ENCODE assay signal across 18 cellular contexts in the genomic region with DNA sequence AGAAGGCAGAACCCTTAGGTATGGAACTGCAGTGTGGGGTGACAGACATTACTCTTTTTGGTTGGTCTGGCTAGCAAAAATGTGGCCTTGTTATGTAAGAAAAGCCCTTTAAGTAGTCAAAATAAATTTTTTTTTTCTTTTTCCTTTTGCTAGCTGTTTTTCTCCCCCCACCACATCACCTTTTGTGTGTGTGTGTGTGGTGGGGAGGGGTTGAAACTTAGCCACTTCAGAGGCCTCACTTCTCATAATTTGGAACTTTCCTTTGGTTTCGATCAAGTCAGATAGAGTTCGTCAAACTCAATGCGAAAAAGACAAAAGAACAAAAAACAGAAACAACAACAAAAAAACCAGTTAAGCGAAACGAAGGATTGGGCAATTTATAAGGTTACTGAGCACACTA. TPM values are rescaled to one million over a fixed set of nuclear protein-coding genes. Genes with fewer than 3 reads are reported as not detected.
A peak's percentile ranks its signal among the peaks of the same experiment; 100 is the strongest.
DNase-seq lines count a peak whose midpoint lies in the region; ATAC-seq and TF ChIP-seq lines count a peak whose summit lies in the region.
"Had no signal": no experiment of that assay in that cellular context is flagged by ENCODE, and none has a peak within 500 bp of the region (broad histone marks: within the 10 kb centered on the region; RNA-seq: fewer than 3 reads in every experiment).

No MANE protein-coding gene starts in this region.

- no peaks in the 10 kb centered on the region for H3K9me3 Mint-ChIP-seq in Caco-2 (ENCODE audit: unreplicated experiment)
- H3K9me3 Mint-ChIP-seq in activated T-helper 2 cell treated with anti-CD3 and anti-CD28 coated beads, Interferon-gamma antibody, Interleukin-2, Interleukin-4, amounts not matched to agents 10 μg/mL and 5 μg/mL and 100 μg/mL, durations not matched to agents 14 hours and 24 hours and 36 hours: peaks cover 4% of the 10 kb centered on the region
- peaks cover 0 to 4% (median 0%) of the 10 kb centered on the region in 11 donors for H3K9me3 Mint-ChIP-seq in naive thymus-derived CD4-positive, alpha-beta T cell

- H3K36me3 Mint-ChIP-seq in Caco-2 (ENCODE audit: insufficient read depth, unreplicated experiment): peaks cover 27% of the 10 kb centered on the region
- peaks cover 12% of the 10 kb centered on the region for H3K36me3 Mint-ChIP-seq in activated T-helper 2 cell treated with anti-CD3 and anti-CD28 coated beads, Interferon-gamma antibody, Interleukin-2, Interleukin-4, amounts not matched to agents 10 μg/mL and 5 μg/mL and 100 μg/mL, durations not matched to agents 14 hours and 24 hours and 36 hours (ENCODE audit: low read depth)
- peaks cover 5 to 25% (median 17%) of the 10 kb centered on the region in 5 donors for H3K36me3 Mint-ChIP-seq in naive thymus-derived CD4-positive, alpha-beta T cell

- H3K36me3 ChIP-seq in BLaER1 treated with 17β-estradiol and CSF1 and Interleukin-3, amounts not matched to agents 10 nM and 100 nM: peaks cover 0 to 14% (median 7%) of the 10 kb centered on the region in 11 experiments; a peak in 10 of 22 replicates
- H3K36me3 ChIP-seq in Caco-2 (ENCODE audit: control insufficient read depth, insufficient read depth, low read length): no peaks in the 10 kb centered on the region; the same call in 1 of the 2 replicates
- H3K36me3 ChIP-seq in naive thymus-derived CD4-positive, alpha-beta T cell (ENCODE audit: control insufficient read depth in 2 of 3, insufficient read depth in 3 of 3, low read length in 3 of 3): peaks cover 0 to 6% (median 0%) of the 10 kb centered on the region in 3 experiments
- H3K36me3 ChIP-seq: esophagus muscularis mucosa had no signal

- intact Hi-C loops in Caco-2 (cut with micrococcal nuclease; ENCODE audit: unreplicated experiment): no loop called here
- intact Hi-C loops in activated T-helper 2 cell treated with anti-CD3 and anti-CD28 coated beads, Interferon-gamma antibody, Interleukin-2, Interleukin-4, amounts not matched to agents 10 μg/mL and 5 μg/mL and 100 μg/mL, durations not matched to agents 14 hours and 24 hours and 36 hours (cut with micrococcal nuclease): no loop called here
- intact Hi-C loops in naive thymus-derived CD4-positive, alpha-beta T cell (cut with micrococcal nuclease): loop anchor here (1.0 to 2.0 kb wide), 2 partner anchors 11 to 27 kb away; no protein-coding TSS in a partner anchor

- no peak overlapping the region for H3K4me3 ChIP-seq in BLaER1 treated with 17β-estradiol and CSF1 and Interleukin-3, amounts not matched to agents 10 nM and 100 nM
- no peak overlapping the region for H3K4me3 ChIP-seq in Caco-2 (ENCODE audit: low read depth, low read length)
- peak overlapping the region; percentile 3 for H3K4me3 ChIP-seq in naive thymus-derived CD4-positive, alpha-beta T cell (ENCODE audit: low read length)
- H3K4me3 ChIP-seq: esophagus muscularis mucosa, heart left ventricle, smooth muscle cell had no signal

- peaks cover 6% of the 10 kb centered on the region for H3K27me3 Mint-ChIP-seq in Caco-2 (ENCODE audit: insufficient read depth, unreplicated experiment)
- H3K27me3 Mint-ChIP-seq in activated T-helper 2 cell treated with anti-CD3 and anti-CD28 coated beads, Interferon-gamma antibody, Interleukin-2, Interleukin-4, amounts not matched to agents 10 μg/mL and 5 μg/mL and 100 μg/mL, durations not matched to agents 14 hours and 24 hours and 36 hours (ENCODE audit: low read depth): peaks cover 7% of the 10 kb centered on the region
- peaks cover 0 to 4% (median 0%) of the 10 kb centered on the region in 5 donors for H3K27me3 Mint-ChIP-seq in naive thymus-derived CD4-positive, alpha-beta T cell

- peak overlapping the region in 7 of 11 experiments; percentile 12 to 97 (median 96); a peak in 5 of 22 replicates for H3K27ac ChIP-seq in BLaER1 treated with 17β-estradiol and CSF1 and Interleukin-3, amounts not matched to agents 10 nM and 100 nM
- peak overlapping the region; percentile 93 for H3K27ac ChIP-seq in naive thymus-derived CD4-positive, alpha-beta T cell (ENCODE audit: low read depth, low read length)
- H3K27ac ChIP-seq: parathyroid adenoma had no signal

- peak overlapping the region; percentile 19 for H3K4me3 Mint-ChIP-seq in Caco-2 (ENCODE audit: unreplicated experiment)
- H3K4me3 Mint-ChIP-seq in activated T-helper 2 cell treated with anti-CD3 and anti-CD28 coated beads, Interferon-gamma antibody, Interleukin-2, Interleukin-4, amounts not matched to agents 10 μg/mL and 5 μg/mL and 100 μg/mL, durations not matched to agents 14 hours and 24 hours and 36 hours (ENCODE audit: low read depth): peak overlapping the region; percentile 27
- H3K4me3 Mint-ChIP-seq in naive thymus-derived CD4-positive, alpha-beta T cell: peak overlapping the region; percentile 61 to 98 (median 97)

- DNase-seq in Caco-2: no peak
- no peak for DNase-seq in activated T-helper 2 cell treated with anti-CD3 and anti-CD28 coated beads, Interferon-gamma antibody, Interleukin-2, Interleukin-4, amounts not matched to agents 10 μg/mL and 5 μg/mL and 100 μg/mL, durations not matched to agents 14 hours and 24 hours and 36 hours (ENCODE audit: low spot score)
- DNase-seq in naive thymus-derived CD4-positive, alpha-beta T cell: peak in 7 of 9 donors; percentile 68 to 90 (median 76)
- no peak for DNase-seq in GM20000 (ENCODE audit: low spot score)
- no peak for DNase-seq in HEK293T (ENCODE audit: extremely low spot score)
- DNase-seq: BE2C; DMS79; heart left ventricle; kidney; NCI-H1092 treated with DMSO at 0.1 percent for 48 hours; NK-92 treated with Interleukin-12 subunit alpha and Interleukin-12 subunit beta, amount 100 ng/mL, for 24 hours; SHP77 treated with DMSO at 0.1 percent for 48 hours had no signal

- peak; percentile 28 for ATAC-seq in naive thymus-derived CD4-positive, alpha-beta T cell
- no peak for ATAC-seq in GM18870 (IDR thresholded peaks at IDR 0.05; ENCODE audit: unreplicated experiment)
- no peak for ATAC-seq in GM19351 (IDR thresholded peaks at IDR 0.05; ENCODE audit: unreplicated experiment)
- ATAC-seq: heart left ventricle had no signal

- peaks cover 14% of the 10 kb centered on the region for H3K4me1 Mint-ChIP-seq in Caco-2 (ENCODE audit: low read depth, unreplicated experiment)
- H3K4me1 Mint-ChIP-seq in activated T-helper 2 cell treated with anti-CD3 and anti-CD28 coated beads, Interferon-gamma antibody, Interleukin-2, Interleukin-4, amounts not matched to agents 10 μg/mL and 5 μg/mL and 100 μg/mL, durations not matched to agents 14 hours and 24 hours and 36 hours (ENCODE audit: low read depth): peaks cover 45% of the 10 kb centered on the region
- peaks cover 43 to 79% (median 72%) of the 10 kb centered on the region in 7 donors for H3K4me1 Mint-ChIP-seq in naive thymus-derived CD4-positive, alpha-beta T cell

- H3K4me1 ChIP-seq in BLaER1 treated with 17β-estradiol and CSF1 and Interleukin-3, amounts not matched to agents 10 nM and 100 nM: peaks cover 36 to 46% (median 41%) of the 10 kb centered on the region in 10 experiments
- H3K4me1 ChIP-seq in Caco-2: 0 out of 2 replicates have a peak, but pooled peaks cover 5% of the 10 kb centered on the region
- H3K4me1 ChIP-seq in naive thymus-derived CD4-positive, alpha-beta T cell (ENCODE audit: control insufficient read depth in 2 of 2, insufficient read depth in 2 of 2, low read length in 2 of 2): peaks cover 35 to 38% of the 10 kb centered on the region in 2 donors
- H3K4me1 ChIP-seq: BE2C had no signal

- no peaks in the 10 kb centered on the region for H3K27me3 ChIP-seq in BLaER1 treated with 17β-estradiol and CSF1 and Interleukin-3, amounts not matched to agents 10 nM and 100 nM
- H3K27me3 ChIP-seq in Caco-2 (replicated peaks; ENCODE audit: control insufficient read depth, insufficient read depth, low read length): no peaks in the 10 kb centered on the region
- no peaks in the 10 kb centered on the region for H3K27me3 ChIP-seq in naive thymus-derived CD4-positive, alpha-beta T cell (ENCODE audit: control insufficient read depth in 2 of 2, insufficient read depth in 2 of 2, low read length in 2 of 2)
- H3K27me3 ChIP-seq: BE2C, heart left ventricle had no signal

- H3K27ac Mint-ChIP-seq in Caco-2 (ENCODE audit: unreplicated experiment): no peak overlapping the region
- H3K27ac Mint-ChIP-seq in activated T-helper 2 cell treated with anti-CD3 and anti-CD28 coated beads, Interferon-gamma antibody, Interleukin-2, Interleukin-4, amounts not matched to agents 10 μg/mL and 5 μg/mL and 100 μg/mL, durations not matched to agents 14 hours and 24 hours and 36 hours: peak overlapping the region; percentile 77
- H3K27ac Mint-ChIP-seq in naive thymus-derived CD4-positive, alpha-beta T cell: peak overlapping the region; percentile 89 to 100 (median 97)

- peak overlapping the region in 7 of 11 experiments; percentile 11 to 99 (median 93); a peak in 7 of 22 replicates for H3K4me2 ChIP-seq in BLaER1 treated with 17β-estradiol and CSF1 and Interleukin-3, amounts not matched to agents 10 nM and 100 nM
- H3K4me2 ChIP-seq: smooth muscle cell had no signal

- no peak for TF ChIP-seq CTCF in Caco-2 (IDR thresholded peaks at IDR 0.05; ENCODE audit: insufficient read depth in 1 of 2, low read depth in 1 of 2, low read length in 1 of 2, severe bottlenecking in 1 of 2, unreplicated experiment in 1 of 2)
- no peak for TF ChIP-seq CTCF in GM20000 (IDR thresholded peaks at IDR 0.05; ENCODE audit: extremely low read depth, missing control alignments)

- no TSS peak for BruUV-seq in Caco-2 (replicated peaks; lab: Mats Ljungman, UMichigan)

- peaks cover 0 to 8% (median 0%) of the 10 kb centered on the region in 11 experiments; a peak in 9 of 22 replicates for H3K9me3 ChIP-seq in BLaER1 treated with 17β-estradiol and CSF1 and Interleukin-3, amounts not matched to agents 10 nM and 100 nM (replicated peaks in 1 of 11)
- H3K9me3 ChIP-seq in Caco-2: no peaks in the 10 kb centered on the region
- H3K9me3 ChIP-seq in naive thymus-derived CD4-positive, alpha-beta T cell (ENCODE audit: control insufficient read depth in 2 of 3, low read length in 3 of 3): no peaks in the 10 kb centered on the region
- H3K9me3 ChIP-seq: BE2C, esophagus muscularis mucosa, heart left ventricle had no signal

- H4K20me1 ChIP-seq in BLaER1 treated with 17β-estradiol and CSF1 and Interleukin-3, amounts not matched to agents 10 nM and 100 nM: peaks cover 0 to 26% (median 15%) of the 10 kb centered on the region in 11 experiments; a peak in 11 of 22 replicates

- POLR2A ChIA-PET in Caco-2 (lab: Charles Lee) (interaction anchor here (1.3 kb wide), 1 partner anchor 34 kb away, joined by 5 read pairs; no protein-coding TSS in a partner anchor), HEK293T (lab: Yijun Ruan, JAX) (no interaction called here)
- POLR2A ChIA-PET in naive thymus-derived CD4-positive, alpha-beta T cell (lab: Charles Lee): interaction anchor here (0.6 to 9.3 kb wide), 21 partner anchors 7 to 184 kb away, joined by 3 to 226 read pairs (median 4); partner anchors contain the start of gene S100B

- CTCF ChIA-PET in Caco-2 (lab: Charles Lee) (no interaction called here), HEK293T (lab: Yijun Ruan, JAX) (no interaction called here)
- CTCF ChIA-PET in naive thymus-derived CD4-positive, alpha-beta T cell (lab: Charles Lee): interaction anchor here (0.7 to 3.6 kb wide), 6 partner anchors 11 to 101 kb away, joined by 3 to 15 read pairs (median 4); no protein-coding TSS in a partner anchor

- no peak overlapping the region for H3K9ac ChIP-seq in BLaER1 treated with 17β-estradiol and CSF1 and Interleukin-3, amounts not matched to agents 10 nM and 100 nM
- H3K9ac ChIP-seq: parathyroid adenoma had no signal

RNA-seq across cellular contexts. Expression of gene PRMT2, which starts 1.9 kb away (rescaled TPM):
- total RNA-seq in Caco-2 (2022): 56.2 and 60.6 TPM in 2 replicates
- total RNA-seq in activated T-helper 2 cell treated with anti-CD3 and anti-CD28 coated beads, Interferon-gamma antibody, Interleukin-2, Interleukin-4, amounts not matched to agents 10 μg/mL and 5 μg/mL and 100 μg/mL, durations not matched to agents 14 hours and 24 hours and 36 hours: 71.0 and 73.9 TPM in 2 replicates
- total RNA-seq in naive thymus-derived CD4-positive, alpha-beta T cell: 100 to 1,000 TPM; 125 to 268 (median 177) TPM
- polyA plus RNA-seq in naive thymus-derived CD4-positive, alpha-beta T cell: 100 to 1,000 TPM; 326 to 377 TPM

RNA-seq across cellular contexts. Expression of gene S100B, which starts 28.7 kb away (rescaled TPM):
- total RNA-seq in Caco-2 (2022): not detected in 2 replicates
- not detected in 2 replicates for total RNA-seq in activated T-helper 2 cell treated with anti-CD3 and anti-CD28 coated beads, Interferon-gamma antibody, Interleukin-2, Interleukin-4, amounts not matched to agents 10 μg/mL and 5 μg/mL and 100 μg/mL, durations not matched to agents 14 hours and 24 hours and 36 hours
- 1 to 10 TPM in 1 of 5 experiments, under 1 TPM in 4; 0.27 to 2.3 (median 0.95) TPM for total RNA-seq in naive thymus-derived CD4-positive, alpha-beta T cell
- polyA plus RNA-seq in naive thymus-derived CD4-positive, alpha-beta T cell: 1 to 10 TPM; 1.1 to 7.0 TPM
- total RNA-seq: smooth muscle cell had no signal
- polyA plus RNA-seq: smooth muscle cell had no signal

Comparison
In these comparisons a context has a peak if more than half of its experiments do, and no peak if none do; other contexts are left out.
1. DNase-seq: peak in naive thymus-derived CD4-positive, alpha-beta T cell (7 of 9); none in Caco-2 (0 of 2), activated T-helper 2 cell treated with anti-CD3 and anti-CD28 coated beads, Interferon-gamma antibody, Interleukin-2, Interleukin-4, amounts not matched to agents 10 μg/mL and 5 μg/mL and 100 μg/mL, durations not matched to agents 14 hours and 24 hours and 36 hours (single experiment), GM20000 (single experiment) and HEK293T (single experiment).
2. H3K4me3 Mint-ChIP-seq: peak in every context shown above with its lines; median percentile 97 in naive thymus-derived CD4-positive, alpha-beta T cell; 27 in activated T-helper 2 cell treated with anti-CD3 and anti-CD28 coated beads, Interferon-gamma antibody, Interleukin-2, Interleukin-4, amounts not matched to agents 10 μg/mL and 5 μg/mL and 100 μg/mL, durations not matched to agents 14 hours and 24 hours and 36 hours; 19 in Caco-2.
3. intact Hi-C loops: an anchor here in naive thymus-derived CD4-positive, alpha-beta T cell (1.0 to 2.0 kb wide); none called in Caco-2 and activated T-helper 2 cell treated with anti-CD3 and anti-CD28 coated beads, Interferon-gamma antibody, Interleukin-2, Interleukin-4, amounts not matched to agents 10 μg/mL and 5 μg/mL and 100 μg/mL, durations not matched to agents 14 hours and 24 hours and 36 hours.